In the genomic region with DNA sequence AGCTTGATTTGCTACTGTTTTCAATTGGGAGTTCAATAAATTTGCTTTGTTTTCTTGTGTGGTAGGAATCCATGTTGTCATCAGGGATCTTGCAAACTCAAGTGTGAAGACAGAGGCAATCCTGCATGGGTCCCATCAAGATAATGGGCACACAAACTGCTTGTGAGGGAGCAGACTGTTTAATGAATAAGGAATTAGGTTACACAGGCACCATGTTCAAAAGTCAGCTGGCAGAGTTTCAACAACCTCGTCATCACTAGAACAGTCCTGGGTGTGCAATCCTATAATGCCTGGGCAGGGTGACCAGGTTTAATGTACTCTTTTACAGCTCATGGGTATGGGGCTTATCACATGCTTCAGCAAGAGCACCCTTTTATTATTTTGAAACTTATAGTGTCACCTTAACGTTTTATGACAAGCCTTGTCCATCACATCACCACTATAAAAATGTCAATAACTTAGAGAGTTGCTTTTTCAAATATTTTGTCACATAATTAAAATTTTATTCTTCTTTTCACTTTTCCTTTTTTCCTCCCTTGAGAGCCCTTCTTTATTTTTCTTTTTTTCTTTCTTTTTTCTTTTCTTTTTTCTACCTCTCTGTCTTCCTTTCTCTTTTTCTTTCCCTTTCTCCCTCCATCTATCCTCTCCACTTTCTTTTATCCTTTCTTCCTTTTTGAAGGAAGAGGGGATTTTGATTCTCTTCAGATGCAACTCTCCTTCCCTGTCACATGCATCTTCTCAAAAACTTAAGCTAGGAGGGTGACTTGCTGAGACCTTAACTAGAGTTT, we compare ENCODE assay signal across 11 cellular contexts.
A peak's percentile ranks its signal among the peaks of the same experiment; 100 is the strongest.
DNase-seq lines count a peak whose midpoint lies in the region; ATAC-seq lines count a peak whose summit lies in the region.
"Had no signal": no experiment of that assay in that cellular context is flagged by ENCODE, and none has a peak within 500 bp of the region (broad histone marks: within the 10 kb centered on the region; RNA-seq: fewer than 3 reads in every experiment).

No MANE protein-coding gene starts in this region.

- DNase-seq in activated naive CD4-positive, alpha-beta T cell treated with anti-CD3 and anti-CD28 coated beads, Interleukin-2, amount 50 U/mL, for 72 hours (ENCODE audit: low spot score in 2 of 2) = no peak
- DNase-seq in activated naive CD4-positive, alpha-beta T cell treated with anti-CD3 and anti-CD28 coated beads for 36 hours = no peak
- DNase-seq in astrocyte of the hippocampus (ENCODE audit: low read depth, low spot score) (peak; percentile 11), Right ventricle myocardium superior (no peak)
- DNase-seq in stimulated activated naive CD8-positive, alpha-beta T cell treated with anti-CD3 and anti-CD28 coated beads, Interleukin-15, amount 100 ng/mL, for 72 hours = peak in 1 of 2 donors; percentile 14
- DNase-seq in activated CD8-positive, alpha-beta memory T cell treated with anti-CD3 and anti-CD28 coated beads, Interleukin-2, amount 10 ng/mL, durations not matched to agents 7 days and 5 days = no peak
- DNase-seq: activated CD8-positive, alpha-beta memory T cell treated with anti-CD3 and anti-CD28 coated beads for 24 hours; CD4-positive, alpha-beta T cell; endodermal cell had no signal

- intact Hi-C loops in activated naive CD4-positive, alpha-beta T cell treated with anti-CD3 and anti-CD28 coated beads for 36 hours (cut with micrococcal nuclease) = loop anchor here (1.0 to 5.0 kb wide), 3 partner anchors 10 to 418 kb away; no protein-coding TSS in a partner anchor
- intact Hi-C loops in Right ventricle myocardium superior (cut with DNase I) = no loop called here

- no peaks in the 10 kb centered on the region for H3K27me3 Mint-ChIP-seq in activated naive CD4-positive, alpha-beta T cell treated with anti-CD3 and anti-CD28 coated beads for 36 hours (ENCODE audit: low read depth)
- no peaks in the 10 kb centered on the region for H3K27me3 Mint-ChIP-seq in stimulated activated naive CD8-positive, alpha-beta T cell treated with anti-CD3 and anti-CD28 coated beads, Interleukin-15, amount 100 ng/mL, for 72 hours
- H3K27me3 Mint-ChIP-seq in activated CD8-positive, alpha-beta memory T cell treated with anti-CD3 and anti-CD28 coated beads, Interleukin-2, amount 10 ng/mL, durations not matched to agents 7 days and 5 days = no peaks in the 10 kb centered on the region
- H3K27me3 Mint-ChIP-seq: CD4-positive, alpha-beta T cell had no signal

- peaks cover 14% of the 10 kb centered on the region for H3K4me1 Mint-ChIP-seq in activated naive CD4-positive, alpha-beta T cell treated with anti-CD3 and anti-CD28 coated beads for 36 hours (ENCODE audit: low read depth)
- peaks cover 28% of the 10 kb centered on the region for H3K4me1 Mint-ChIP-seq in stimulated activated naive CD8-positive, alpha-beta T cell treated with anti-CD3 and anti-CD28 coated beads, Interleukin-15, amount 100 ng/mL, for 72 hours
- peaks cover 10% of the 10 kb centered on the region for H3K4me1 Mint-ChIP-seq in activated CD8-positive, alpha-beta memory T cell treated with anti-CD3 and anti-CD28 coated beads, Interleukin-2, amount 10 ng/mL, durations not matched to agents 7 days and 5 days
- H3K4me1 Mint-ChIP-seq: endodermal cell had no signal

- no peaks in the 10 kb centered on the region for H3K36me3 Mint-ChIP-seq in activated naive CD4-positive, alpha-beta T cell treated with anti-CD3 and anti-CD28 coated beads, Interleukin-2, amount 50 U/mL, for 72 hours
- H3K36me3 Mint-ChIP-seq in activated naive CD4-positive, alpha-beta T cell treated with anti-CD3 and anti-CD28 coated beads for 36 hours (ENCODE audit: low read depth) = no peaks in the 10 kb centered on the region
- no peaks in the 10 kb centered on the region for H3K36me3 Mint-ChIP-seq in activated CD8-positive, alpha-beta memory T cell treated with anti-CD3 and anti-CD28 coated beads, Interleukin-2, amount 10 ng/mL, durations not matched to agents 7 days and 5 days

- no peak overlapping the region for H3K27ac Mint-ChIP-seq in activated naive CD4-positive, alpha-beta T cell treated with anti-CD3 and anti-CD28 coated beads, Interleukin-2, amount 50 U/mL, for 72 hours
- H3K27ac Mint-ChIP-seq in activated naive CD4-positive, alpha-beta T cell treated with anti-CD3 and anti-CD28 coated beads for 36 hours = no peak overlapping the region
- H3K27ac Mint-ChIP-seq in stimulated activated naive CD8-positive, alpha-beta T cell treated with anti-CD3 and anti-CD28 coated beads, Interleukin-15, amount 100 ng/mL, for 72 hours = no peak overlapping the region
- no peak overlapping the region for H3K27ac Mint-ChIP-seq in activated CD8-positive, alpha-beta memory T cell treated with anti-CD3 and anti-CD28 coated beads, Interleukin-2, amount 10 ng/mL, durations not matched to agents 7 days and 5 days
- H3K27ac Mint-ChIP-seq: CD4-positive, alpha-beta T cell; endodermal cell had no signal

- no peak overlapping the region for H3K4me3 Mint-ChIP-seq in activated naive CD4-positive, alpha-beta T cell treated with anti-CD3 and anti-CD28 coated beads for 36 hours
- no peak overlapping the region for H3K4me3 Mint-ChIP-seq in stimulated activated naive CD8-positive, alpha-beta T cell treated with anti-CD3 and anti-CD28 coated beads, Interleukin-15, amount 100 ng/mL, for 72 hours
- no peak overlapping the region for H3K4me3 Mint-ChIP-seq in activated CD8-positive, alpha-beta memory T cell treated with anti-CD3 and anti-CD28 coated beads, Interleukin-2, amount 10 ng/mL, durations not matched to agents 7 days and 5 days
- H3K4me3 Mint-ChIP-seq: CD4-positive, alpha-beta T cell; endodermal cell had no signal

- CTCF ChIA-PET in activated naive CD4-positive, alpha-beta T cell treated with anti-CD3 and anti-CD28 coated beads for 36 hours (lab: Charles Lee) = interaction anchor here (1.1 to 1.6 kb wide), 2 partner anchors 11 to 13 kb away, joined by 3 to 5 read pairs; no protein-coding TSS in a partner anchor
- CTCF ChIA-PET in activated CD8-positive, alpha-beta memory T cell treated with anti-CD3 and anti-CD28 coated beads, Interleukin-2, amount 10 ng/mL, durations not matched to agents 7 days and 5 days (lab: Charles Lee) = interaction anchor here (1.2 to 1.8 kb wide), 3 partner anchors 8 to 14 kb away, joined by 3 to 8 read pairs (median 5); no protein-coding TSS in a partner anchor

- peak; percentile 60 to 65 for ATAC-seq in activated naive CD4-positive, alpha-beta T cell treated with anti-CD3 and anti-CD28 coated beads, Interleukin-2, amount 50 U/mL, for 72 hours
- ATAC-seq in HG02973 (IDR thresholded peaks at IDR 0.05; ENCODE audit: unreplicated experiment) (peak; percentile 29), Right ventricle myocardium superior (ENCODE audit: poor library complexity) (no peak), HG03565 (IDR thresholded peaks at IDR 0.05; ENCODE audit: unreplicated experiment) (no peak)
- peak; percentile 64 for ATAC-seq in stimulated activated naive CD8-positive, alpha-beta T cell treated with anti-CD3 and anti-CD28 coated beads, Interleukin-15, amount 100 ng/mL, for 72 hours
- no peak for ATAC-seq in activated CD8-positive, alpha-beta memory T cell treated with anti-CD3 and anti-CD28 coated beads, Interleukin-2, amount 10 ng/mL, durations not matched to agents 7 days and 5 days

- no peaks in the 10 kb centered on the region for H3K9me3 Mint-ChIP-seq in activated naive CD4-positive, alpha-beta T cell treated with anti-CD3 and anti-CD28 coated beads, Interleukin-2, amount 50 U/mL, for 72 hours
- H3K9me3 Mint-ChIP-seq in activated naive CD4-positive, alpha-beta T cell treated with anti-CD3 and anti-CD28 coated beads for 36 hours = no peaks in the 10 kb centered on the region
- no peaks in the 10 kb centered on the region for H3K9me3 Mint-ChIP-seq in stimulated activated naive CD8-positive, alpha-beta T cell treated with anti-CD3 and anti-CD28 coated beads, Interleukin-15, amount 100 ng/mL, for 72 hours
- H3K9me3 Mint-ChIP-seq in activated CD8-positive, alpha-beta memory T cell treated with anti-CD3 and anti-CD28 coated beads, Interleukin-2, amount 10 ng/mL, durations not matched to agents 7 days and 5 days (ENCODE audit: low read depth) = no peaks in the 10 kb centered on the region
- H3K9me3 Mint-ChIP-seq: CD4-positive, alpha-beta T cell; endodermal cell had no signal

Comparison
In these comparisons a context has a peak if more than half of its experiments do, and no peak if none do; other contexts are left out.
1. ATAC-seq: peak in activated naive CD4-positive, alpha-beta T cell treated with anti-CD3 and anti-CD28 coated beads, Interleukin-2, amount 50 U/mL, for 72 hours (2 of 2), HG02973 (single experiment) and stimulated activated naive CD8-positive, alpha-beta T cell treated with anti-CD3 and anti-CD28 coated beads, Interleukin-15, amount 100 ng/mL, for 72 hours (single experiment); none in Right ventricle myocardium superior (single experiment), HG03565 (single experiment) and activated CD8-positive, alpha-beta memory T cell treated with anti-CD3 and anti-CD28 coated beads, Interleukin-2, amount 10 ng/mL, durations not matched to agents 7 days and 5 days (single experiment).